ENCODE assay signal across 20 cellular contexts in the genomic region with DNA sequence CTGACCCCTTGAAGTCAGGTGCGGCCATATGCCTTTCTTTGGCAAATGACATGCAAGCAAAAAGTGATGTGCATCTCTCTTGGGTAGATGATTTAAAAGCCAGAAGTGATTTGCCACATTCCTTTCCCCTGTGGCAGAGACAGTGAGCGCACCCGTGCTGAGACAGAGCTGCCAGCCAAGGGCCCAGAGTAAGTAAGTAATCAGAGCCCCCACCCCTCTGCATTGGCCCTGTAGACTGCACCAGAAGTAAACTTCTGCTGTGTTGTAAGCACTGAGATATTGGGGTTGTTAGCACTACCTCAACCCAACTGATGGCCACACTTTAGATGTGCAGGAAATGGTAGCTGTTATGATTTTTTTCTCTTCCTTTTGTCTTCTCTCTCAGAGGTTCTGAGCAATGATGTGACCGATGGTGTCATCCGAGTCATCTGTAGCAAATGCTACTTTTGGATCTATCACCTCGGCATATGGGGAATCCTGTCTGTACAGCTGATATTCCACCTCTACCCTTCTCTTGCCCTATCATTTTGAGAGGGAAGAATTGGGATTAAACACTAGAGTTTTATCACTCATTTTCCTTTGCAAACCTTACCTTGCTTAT. TPM values are rescaled to one million over a fixed set of nuclear protein-coding genes. Genes with fewer than 3 reads are reported as not detected.
DNase-seq lines count a peak whose midpoint lies in the region; ATAC-seq, FAIRE-seq and TF ChIP-seq lines count a peak whose summit lies in the region.
"Had no signal": no experiment of that assay in that cellular context is flagged by ENCODE, and none has a peak within 500 bp of the region (broad histone marks: within the 10 kb centered on the region; RNA-seq: fewer than 3 reads in every experiment).

No MANE protein-coding gene starts in this region.

- FAIRE-seq in bronchial epithelial cell (lab: Jason Lieb, UNC): peak; percentile 60
- FAIRE-seq: G401.6, GM12891 had no signal

- CTCF ChIA-PET in activated CD8-positive, alpha-beta T cell treated with anti-CD3 and anti-CD28 coated beads, Interleukin-2, amount 10 ng/mL, durations not matched to agents 7 days and 5 days (lab: Charles Lee): no interaction called here

- H3K27me3 Mint-ChIP-seq in activated T-cell treated with anti-CD3 and anti-CD28 coated beads, Interleukin-2, amount 50 U/mL, for 24 hours: no peaks in the 10 kb centered on the region
- H3K27me3 Mint-ChIP-seq in activated CD8-positive, alpha-beta T cell treated with anti-CD3 and anti-CD28 coated beads, Interleukin-2, amount 10 ng/mL, durations not matched to agents 7 days and 5 days (ENCODE audit: low read depth): no peaks in the 10 kb centered on the region
- H3K27me3 Mint-ChIP-seq: naive thymus-derived CD4-positive, alpha-beta T cell had no signal

- H3K27me3 ChIP-seq in bronchial epithelial cell (ENCODE audit: control insufficient read depth, insufficient read depth, low read length): no peaks in the 10 kb centered on the region
- no peaks in the 10 kb centered on the region for H3K27me3 ChIP-seq in skeletal muscle satellite cell (ENCODE audit: control insufficient read depth, insufficient read depth, low read length)
- H3K27me3 ChIP-seq: colonic mucosa, upper lobe of left lung had no signal

- no peaks in the 10 kb centered on the region for H3K9me3 ChIP-seq in skeletal muscle satellite cell (replicated peaks; ENCODE audit: low read length)
- H3K9me3 ChIP-seq: colonic mucosa, gastroesophageal sphincter, upper lobe of left lung had no signal

- DNase-seq in activated T-cell treated with anti-CD3 and anti-CD28 coated beads, Interleukin-2, amount 50 U/mL, for 24 hours: no peak
- DNase-seq in activated T-cell treated with anti-CD3 and anti-CD28 coated beads, Interleukin-2, amount 50 U/mL, for 48 hours: no peak
- DNase-seq in M059J (ENCODE audit: low read depth) (peak; percentile 84), bronchial epithelial cell (ENCODE audit: low read depth) (no peak), GM20000 (ENCODE audit: low spot score) (no peak)
- no peak for DNase-seq in activated CD8-positive, alpha-beta T cell treated with anti-CD3 and anti-CD28 coated beads, Interleukin-2, amount 10 ng/mL, durations not matched to agents 7 days and 5 days
- DNase-seq: anterior cingulate cortex; colonic mucosa; Karpas-422; naive thymus-derived CD4-positive, alpha-beta T cell; NCI-H146; NCI-H345; stimulated activated naive CD8-positive, alpha-beta T cell treated with anti-CD3 and anti-CD28 coated beads, Interleukin-15, Interleukin-2, amounts not matched to agents 100 U/mL and 50 U/mL, for 24 hours; upper lobe of left lung had no signal

- H3K9ac ChIP-seq in skeletal muscle satellite cell (ENCODE audit: low read depth, low read length): peak overlapping the region; percentile 66

- peaks cover 43% of the 10 kb centered on the region for H3K4me1 ChIP-seq in skeletal muscle satellite cell (ENCODE audit: control insufficient read depth, insufficient read depth, low read length)
- H3K4me1 ChIP-seq: colonic mucosa, gastroesophageal sphincter, upper lobe of left lung had no signal

- ATAC-seq in GM18502 (IDR thresholded peaks at IDR 0.05; ENCODE audit: poor library complexity, unreplicated experiment): no peak
- no peak for ATAC-seq in activated CD8-positive, alpha-beta T cell treated with anti-CD3 and anti-CD28 coated beads, Interleukin-2, amount 10 ng/mL, durations not matched to agents 7 days and 5 days
- ATAC-seq: gastroesophageal sphincter; naive thymus-derived CD4-positive, alpha-beta T cell; stimulated activated naive CD8-positive, alpha-beta T cell treated with anti-CD3 and anti-CD28 coated beads, Interleukin-15, Interleukin-2, amounts not matched to agents 100 U/mL and 50 U/mL, for 24 hours had no signal

- H3K36me3 ChIP-seq in bronchial epithelial cell (ENCODE audit: control insufficient read depth, insufficient read depth, low read length) (no peaks in the 10 kb centered on the region), skeletal muscle satellite cell (ENCODE audit: insufficient read depth, low read length) (no peaks in the 10 kb centered on the region)
- H3K36me3 ChIP-seq: colonic mucosa, gastroesophageal sphincter had no signal

- H3K9me3 Mint-ChIP-seq in activated T-cell treated with anti-CD3 and anti-CD28 coated beads, Interleukin-2, amount 50 U/mL, for 24 hours: no peaks in the 10 kb centered on the region
- no peaks in the 10 kb centered on the region for H3K9me3 Mint-ChIP-seq in activated CD8-positive, alpha-beta T cell treated with anti-CD3 and anti-CD28 coated beads, Interleukin-2, amount 10 ng/mL, durations not matched to agents 7 days and 5 days (ENCODE audit: insufficient read depth)
- H3K9me3 Mint-ChIP-seq: naive thymus-derived CD4-positive, alpha-beta T cell had no signal

- TF ChIP-seq CTCF in bronchial epithelial cell (IDR thresholded peaks at IDR 0.05; ENCODE audit: insufficient read depth, low read length, severe bottlenecking): no peak
- no peak for TF ChIP-seq CTCF in GM20000 (IDR thresholded peaks at IDR 0.05; ENCODE audit: extremely low read depth, missing control alignments)

- POLR2A ChIA-PET in activated CD8-positive, alpha-beta T cell treated with anti-CD3 and anti-CD28 coated beads, Interleukin-2, amount 10 ng/mL, durations not matched to agents 7 days and 5 days (lab: Charles Lee): no interaction called here

- H3K27ac Mint-ChIP-seq in activated T-cell treated with anti-CD3 and anti-CD28 coated beads, Interleukin-2, amount 50 U/mL, for 24 hours: peak overlapping the region; percentile 44
- no peak overlapping the region for H3K27ac Mint-ChIP-seq in activated CD8-positive, alpha-beta T cell treated with anti-CD3 and anti-CD28 coated beads, Interleukin-2, amount 10 ng/mL, durations not matched to agents 7 days and 5 days
- H3K27ac Mint-ChIP-seq: progenitor cell of endocrine pancreas had no signal

- H3K4me3 Mint-ChIP-seq in activated T-cell treated with anti-CD3 and anti-CD28 coated beads, Interleukin-2, amount 50 U/mL, for 24 hours: no peak overlapping the region
- no peak overlapping the region for H3K4me3 Mint-ChIP-seq in activated CD8-positive, alpha-beta T cell treated with anti-CD3 and anti-CD28 coated beads, Interleukin-2, amount 10 ng/mL, durations not matched to agents 7 days and 5 days
- H3K4me3 Mint-ChIP-seq: naive thymus-derived CD4-positive, alpha-beta T cell had no signal

- peaks cover 95% of the 10 kb centered on the region for H3K36me3 Mint-ChIP-seq in activated T-cell treated with anti-CD3 and anti-CD28 coated beads, Interleukin-2, amount 50 U/mL, for 24 hours (ENCODE audit: low read depth)
- H3K36me3 Mint-ChIP-seq in activated CD8-positive, alpha-beta T cell treated with anti-CD3 and anti-CD28 coated beads, Interleukin-2, amount 10 ng/mL, durations not matched to agents 7 days and 5 days (ENCODE audit: low read depth): peaks cover 67% of the 10 kb centered on the region

- peaks cover 5% of the 10 kb centered on the region for H3K4me1 Mint-ChIP-seq in activated T-cell treated with anti-CD3 and anti-CD28 coated beads, Interleukin-2, amount 50 U/mL, for 24 hours (ENCODE audit: low read depth)
- no peaks in the 10 kb centered on the region for H3K4me1 Mint-ChIP-seq in activated CD8-positive, alpha-beta T cell treated with anti-CD3 and anti-CD28 coated beads, Interleukin-2, amount 10 ng/mL, durations not matched to agents 7 days and 5 days (ENCODE audit: low read depth)

- H3K4me3 ChIP-seq in bronchial epithelial cell (ENCODE audit: low read depth, low read length) (no peak overlapping the region), skeletal muscle satellite cell (ENCODE audit: low read length) (peak overlapping the region; percentile 11)
- H3K4me3 ChIP-seq: colonic mucosa, gastroesophageal sphincter, upper lobe of left lung had no signal

- H3K4me2 ChIP-seq in skeletal muscle satellite cell (ENCODE audit: low read length): peak overlapping the region; percentile 53

RNA-seq across cellular contexts. Expression of a gene that starts 58.0 kb away (rescaled TPM):
- 45.9 and 47.7 TPM in 2 replicates for total RNA-seq in M059J (2014; rRNA removed; shearing (Covaris generic))
- total RNA-seq in bronchial epithelial cell: not detected in 2 replicates
- 0.76 and 1.7 TPM in 2 replicates for total RNA-seq in skeletal muscle satellite cell (2012; rRNA removed)
- total RNA-seq in activated CD8-positive, alpha-beta T cell treated with anti-CD3 and anti-CD28 coated beads, Interleukin-2, amount 10 ng/mL, durations not matched to agents 7 days and 5 days: 100 to 1,000 TPM; 318 to 320 TPM
- total RNA-seq: progenitor cell of endocrine pancreas had no signal

Comparison
In these comparisons a context has a peak if more than half of its experiments do, and no peak if none do; other contexts are left out.
1. RNA of a gene that starts 58.0 kb away (total RNA-seq): 318 to 320 TPM in activated CD8-positive, alpha-beta T cell treated with anti-CD3 and anti-CD28 coated beads, Interleukin-2, amount 10 ng/mL, durations not matched to agents 7 days and 5 days and 45.9 to 47.7 TPM in M059J; not detected in bronchial epithelial cell; every median in the first group is over 10 times any median in the second.